19 cellular contexts compared by ENCODE assay signal in the genomic region with DNA sequence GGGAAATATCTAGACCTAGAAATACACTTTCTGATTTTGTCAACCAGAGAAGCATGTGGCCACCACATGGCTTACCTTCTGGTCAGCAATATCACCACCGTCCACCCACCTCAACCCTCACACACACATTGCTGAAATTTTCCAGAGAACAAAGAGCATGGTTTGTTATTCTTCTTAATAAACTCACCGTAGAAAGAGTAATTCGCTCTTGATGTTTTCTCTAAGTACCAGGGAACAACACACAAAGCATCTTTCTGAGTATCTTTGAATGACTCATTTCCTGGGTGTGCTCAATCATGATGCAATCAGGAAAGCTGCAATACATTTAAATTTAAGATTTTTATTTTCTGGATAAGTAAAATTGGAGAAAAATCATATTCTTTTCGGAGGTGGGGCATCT. TPM values are rescaled to one million over a fixed set of nuclear protein-coding genes. Genes with fewer than 3 reads are reported as not detected.
DNase-seq lines count a peak whose midpoint lies in the region; ATAC-seq, FAIRE-seq and TF ChIP-seq lines count a peak whose summit lies in the region.
"Had no signal": no experiment of that assay in that cellular context is flagged by ENCODE, and none has a peak within 500 bp of the region (broad histone marks: within the 10 kb centered on the region; RNA-seq: fewer than 3 reads in every experiment).

No MANE protein-coding gene starts in this region.

- H3K27ac ChIP-seq in K562 (ENCODE audit: extremely low read depth, low read depth, low read length) (no peak overlapping the region), osteoblast (ENCODE audit: low read depth, low read length) (no peak overlapping the region)
- H3K27ac ChIP-seq: right lobe of liver, upper lobe of left lung had no signal

- H3K4me1 Mint-ChIP-seq in effector memory CD8-positive, alpha-beta T cell (ENCODE audit: low read depth in 2 of 2): no peaks in the 10 kb centered on the region
- H3K4me1 Mint-ChIP-seq: CD4-positive, CD25-positive, alpha-beta regulatory T cell; neural crest cell had no signal

- H3K9ac ChIP-seq in K562 (ENCODE audit: insufficient read depth in 1 of 2, low read depth in 2 of 2, low read length in 2 of 2): no peak overlapping the region

- no peaks in the 10 kb centered on the region for H3K9me3 Mint-ChIP-seq in effector memory CD8-positive, alpha-beta T cell
- H3K9me3 Mint-ChIP-seq: neural crest cell had no signal

- H3K27me3 ChIP-seq in K562 (ENCODE audit: control insufficient read depth in 2 of 2, insufficient read depth in 2 of 2, low read length in 2 of 2): no peaks in the 10 kb centered on the region
- H3K27me3 ChIP-seq in osteoblast (ENCODE audit: insufficient read depth, low read length): no peaks in the 10 kb centered on the region
- H3K27me3 ChIP-seq: right lobe of liver, upper lobe of left lung had no signal

- H4K20me1 ChIP-seq in K562 (replicated peaks; ENCODE audit: control insufficient read depth, insufficient read depth, low read length): no peaks in the 10 kb centered on the region
- no peaks in the 10 kb centered on the region for H4K20me1 ChIP-seq in osteoblast (ENCODE audit: insufficient read depth, low read length)

- BruUV-seq in K562 (replicated peaks; lab: Mats Ljungman, UMichigan): no TSS peak

- H3K4me1 ChIP-seq in K562 (replicated peaks in 1 of 2; ENCODE audit: control insufficient read depth in 2 of 2, insufficient read depth in 2 of 2, low read length in 2 of 2) (no peaks in the 10 kb centered on the region; a peak in 2 of 5 replicates), osteoblast (ENCODE audit: insufficient read depth, low read length) (no peaks in the 10 kb centered on the region)
- H3K4me1 ChIP-seq: right lobe of liver, upper lobe of left lung had no signal

- TF ChIP-seq RAD21 in K562 (CRISPR knock-in tag; conservative IDR thresholded peaks at IDR 0.05 in 1 of 2, IDR thresholded peaks at IDR 0.05 in 1 of 2): no peak

- H3K27me3 Mint-ChIP-seq in effector memory CD8-positive, alpha-beta T cell: no peaks in the 10 kb centered on the region
- H3K27me3 Mint-ChIP-seq: CD4-positive, CD25-positive, alpha-beta regulatory T cell had no signal

- H3K36me3 ChIP-seq in K562 (ENCODE audit: control insufficient read depth, insufficient read depth, low read length) (no peaks in the 10 kb centered on the region), osteoblast (ENCODE audit: insufficient read depth, low read length) (no peaks in the 10 kb centered on the region)
- H3K36me3 ChIP-seq: right lobe of liver, upper lobe of left lung had no signal

- H3K9me3 ChIP-seq in K562 (replicated peaks; ENCODE audit: control insufficient read depth, insufficient read depth, low read depth, low read length): no peaks in the 10 kb centered on the region
- H3K9me3 ChIP-seq in osteoblast (ENCODE audit: low read depth, low read length): no peaks in the 10 kb centered on the region
- H3K9me3 ChIP-seq: right lobe of liver, upper lobe of left lung had no signal

- CTCF ChIA-PET in K562 (lab: Yijun Ruan, JAX; ENCODE audit: low intra/inter-chr PET ratio): no interaction called here

- in situ Hi-C loops in K562 (cut with MboI): no loop called here

- intact Hi-C loops in K562 (cut with micrococcal nuclease): no loop called here

- DNase-seq in DMS53 (lab: John Stamatoyannopoulos, UW): peak; percentile 64
- DNase-seq in LoVo (ENCODE audit: low spot score): peak; percentile 33
- DNase-seq in K562 (ENCODE audit: extremely low read depth in 1 of 4, low spot score in 3 of 4): no peak
- DNase-seq in kidney glomerular epithelial cell (lab: John Stamatoyannopoulos, UW): peak; percentile 48
- DNase-seq in effector memory CD8-positive, alpha-beta T cell: no peak
- no peak for DNase-seq in DMS114 treated with DMSO at 0.1 percent for 48 hours (lab: John Stamatoyannopoulos, UW; ENCODE audit: unreplicated experiment)
- no peak for DNase-seq in osteoblast (ENCODE audit: insufficient read length, low spot score, missing footprints)
- DNase-seq: activated naive CD4-positive, alpha-beta T cell; NCI-H2081; right lobe of liver; stimulated activated CD4-positive, alpha-beta T cell treated with anti-CD3 and anti-CD28 coated beads, Interleukin-4, amount 100 ng/mL, for 24 hours; upper lobe of left lung had no signal

- 5% methylated on average over 4 of the region's 4 CpGs for WGBS in K562 (ENCODE audit: insufficient coverage, low coverage, missing lambda C conversion rate)

- H2AFZ ChIP-seq in K562 (ENCODE audit: low read depth, low read length): peak overlapping the region; percentile 33; the same call in 1 of the 2 replicates
- no peak overlapping the region for H2AFZ ChIP-seq in osteoblast (ENCODE audit: low read length)

- H3K4me3 Mint-ChIP-seq in effector memory CD8-positive, alpha-beta T cell: no peak overlapping the region
- H3K4me3 Mint-ChIP-seq: CD4-positive, CD25-positive, alpha-beta regulatory T cell; neural crest cell had no signal

- H3K4me3 ChIP-seq in K562 (no peak overlapping the region), osteoblast (ENCODE audit: insufficient read depth, low read length) (no peak overlapping the region)
- H3K4me3 ChIP-seq: lung, right lobe of liver, upper lobe of left lung had no signal

- H3K27ac Mint-ChIP-seq in effector memory CD8-positive, alpha-beta T cell: no peak overlapping the region
- H3K27ac Mint-ChIP-seq: CD4-positive, CD25-positive, alpha-beta regulatory T cell had no signal

- H3K79me2 ChIP-seq in K562 (ENCODE audit: control insufficient read depth, insufficient read depth, low read length) (no peaks in the 10 kb centered on the region), osteoblast (ENCODE audit: insufficient read depth, low read length) (no peaks in the 10 kb centered on the region)

- TF ChIP-seq POLR2A in K562 (conservative IDR thresholded peaks at IDR 0.05): no peak

- POLR2A ChIA-PET in K562 (lab: Yijun Ruan, JAX): no interaction called here

- H3K4me2 ChIP-seq in K562 (ENCODE audit: insufficient read depth, low read length) (no peak overlapping the region), osteoblast (ENCODE audit: insufficient read depth, low read length) (no peak overlapping the region)

- no peak for FAIRE-seq in K562 (lab: Jason Lieb, UNC)
- FAIRE-seq: H54, TTC549 had no signal

- H3K36me3 Mint-ChIP-seq in effector memory CD8-positive, alpha-beta T cell (ENCODE audit: insufficient read depth): no peaks in the 10 kb centered on the region
- H3K36me3 Mint-ChIP-seq: CD4-positive, CD25-positive, alpha-beta regulatory T cell had no signal

- ATAC-seq in K562 (no peak), HG03097 (IDR thresholded peaks at IDR 0.05; ENCODE audit: low FRiP score, unreplicated experiment) (no peak)
- no peak for ATAC-seq in effector memory CD8-positive, alpha-beta T cell (replicated peaks)

- H3K9me1 ChIP-seq in K562 (ENCODE audit: control insufficient read depth, insufficient read depth, low read length): no peaks in the 10 kb centered on the region

- TF ChIP-seq CTCF in K562 (IDR thresholded peaks at IDR 0.05 in 2 of 3, conservative IDR thresholded peaks at IDR 0.05 in 1 of 3; ENCODE audit: insufficient read depth in 2 of 3, low read depth in 1 of 3, low read length in 3 of 3): no peak
- TF ChIP-seq CTCF in osteoblast (IDR thresholded peaks at IDR 0.05; ENCODE audit: extremely low read depth, low read depth, low read length): no peak

- peak; percentile 33; the same call in 1 of the 2 replicates for TF ChIP-seq EP300 in K562 (IDR thresholded peaks at IDR 0.05; ENCODE audit: low read length)

TF ChIP-seq in K562, 482 proteins besides CTCF, POLR2A, EP300 and RAD21 (continues in another document):
- TF ChIP-seq EP400 (IDR thresholded peaks at IDR 0.05): peak; percentile 29; the same call in 1 of the 2 replicates
- no peak for TF ChIP-seq ZNF140 (CRISPR knock-in tag; IDR thresholded peaks at IDR 0.05)
- TF ChIP-seq, protein P1, sequence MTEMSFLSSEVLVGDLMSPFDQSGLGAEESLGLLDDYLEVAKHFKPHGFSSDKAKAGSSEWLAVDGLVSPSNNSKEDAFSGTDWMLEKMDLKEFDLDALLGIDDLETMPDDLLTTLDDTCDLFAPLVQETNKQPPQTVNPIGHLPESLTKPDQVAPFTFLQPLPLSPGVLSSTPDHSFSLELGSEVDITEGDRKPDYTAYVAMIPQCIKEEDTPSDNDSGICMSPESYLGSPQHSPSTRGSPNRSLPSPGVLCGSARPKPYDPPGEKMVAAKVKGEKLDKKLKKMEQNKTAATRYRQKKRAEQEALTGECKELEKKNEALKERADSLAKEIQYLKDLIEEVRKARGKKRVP (CRISPR knock-in tag; IDR thresholded peaks at IDR 0.05): peak; percentile 63; the same call in 1 of the 2 replicates
- TF ChIP-seq ARID1B (IDR thresholded peaks at IDR 0.05): peak; percentile 21; the same call in 1 of the 2 replicates

RNA-seq across cellular contexts. Expression of a gene that starts 24.7 kb away (rescaled TPM):
- not detected in 2 replicates for total RNA-seq in K562 (2011; cell fraction: chromatin; rRNA removed; ENCODE audit: low replicate concordance)
- not detected in 2 replicates for total RNA-seq in K562 (2011; cell fraction: nucleolus; rRNA removed)
- not detected in 2 replicates for total RNA-seq in K562 (2011; cell fraction: nucleoplasm; rRNA removed)
- total RNA-seq in K562 (2014; rRNA removed): 0.41 and 0.45 TPM in 2 replicates
- total RNA-seq in K562 (2014; rRNA removed; fragmentation: Illumina TruSeq; extraction: Trizol): not detected in 2 replicates
- total RNA-seq in K562 (2015; rRNA removed; fragmentation: Illumina TruSeq; extraction: Trizol): not detected in 2 replicates
- 0.07 and 0.09 TPM in 2 replicates for total RNA-seq in K562 (2021)
- 0.07 TPM in 1 of 2 replicates, not detected in the other for polyA plus RNA-seq in K562 (2011; rRNA removed)
- polyA plus RNA-seq in K562 (2011; cell fraction: cytosol; rRNA removed): not detected in 2 replicates
- polyA plus RNA-seq in K562 (2011; cell fraction: nucleus; rRNA removed): not detected in 2 replicates
- polyA plus RNA-seq in K562 (2012): 0.08 TPM in 1 of 2 replicates, not detected in the other
- 0.09 TPM in 1 of 2 replicates, not detected in the other for polyA plus RNA-seq in K562 (2014; fragmentation: Illumina TruSeq; extraction: Trizol)
- polyA plus RNA-seq in K562 (2014; fragmentation: Nextera tagmentation; extraction: Ambion mirVana): under 1 TPM in 1 of 2 experiments, not detected in 1; 0.03 TPM
- 0.27 TPM in 1 of 2 replicates, not detected in the other for polyA plus RNA-seq in K562 (2014; rRNA removed)
- polyA minus RNA-seq in K562 (2011; rRNA and poly(A)+ RNA removed): not detected in 2 replicates
- polyA minus RNA-seq in K562 (2011; cell fraction: cytosol; rRNA and poly(A)+ RNA removed): not detected in 2 replicates
- not detected in 2 replicates for polyA minus RNA-seq in K562 (2011; cell fraction: nucleus; rRNA and poly(A)+ RNA removed)
- total RNA-seq in osteoblast: not detected in 2 replicates
- total RNA-seq: activated CD8-positive, alpha-beta memory T cell treated with anti-CD3 and anti-CD28 coated beads for 36 hours; CD4-positive, CD25-positive, alpha-beta regulatory T cell had no signal
- polyA plus RNA-seq: CD4-positive, CD25-positive, alpha-beta regulatory T cell had no signal

Comparison
In these comparisons a context has a peak if more than half of its experiments do, and no peak if none do; other contexts are left out.
1. DNase-seq: peak in DMS53 (single experiment), LoVo (single experiment) and kidney glomerular epithelial cell (single experiment); none in K562 (0 of 4), effector memory CD8-positive, alpha-beta T cell (0 of 3), DMS114 treated with DMSO at 0.1 percent for 48 hours (single experiment) and osteoblast (single experiment).